ENCODE assay signal across 16 cellular contexts in the genomic region with DNA sequence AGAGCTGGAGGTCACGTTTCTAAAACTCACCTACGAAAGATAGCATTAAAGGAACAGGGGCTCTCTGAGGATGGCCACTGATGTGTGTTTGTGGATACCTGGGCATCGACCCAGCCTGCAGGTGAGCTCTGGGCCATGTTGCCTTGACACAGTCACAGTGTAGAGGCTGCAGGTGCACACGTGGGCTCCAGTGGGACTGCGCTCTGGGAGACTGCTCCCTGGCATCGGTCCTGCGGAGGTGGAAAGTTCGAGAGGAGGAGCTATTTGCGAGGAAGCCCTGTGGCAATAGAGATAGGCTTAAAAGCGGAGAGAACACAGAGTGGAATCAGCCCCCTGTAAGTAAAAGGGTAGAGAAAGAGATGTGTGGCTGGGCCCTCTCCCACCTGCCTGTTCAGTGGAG. TPM values are rescaled to one million over a fixed set of nuclear protein-coding genes. Genes with fewer than 3 reads are reported as not detected.
DNase-seq lines count a peak whose midpoint lies in the region; ATAC-seq, FAIRE-seq and TF ChIP-seq lines count a peak whose summit lies in the region.
"Had no signal": no experiment of that assay in that cellular context is flagged by ENCODE, and none has a peak within 500 bp of the region (broad histone marks: within the 10 kb centered on the region; RNA-seq: fewer than 3 reads in every experiment).

No MANE protein-coding gene starts in this region.

- ATAC-seq in HepG2 (no peak), GM21737 (IDR thresholded peaks at IDR 0.05; ENCODE audit: unreplicated experiment) (no peak), HG03196 (IDR thresholded peaks at IDR 0.05; ENCODE audit: unreplicated experiment) (no peak)
- ATAC-seq: CD8-positive, alpha-beta T cell; GM23338 had no signal

- TF ChIP-seq EP300 in HepG2 (IDR thresholded peaks at IDR 0.05; ENCODE audit: low read depth in 2 of 2, low read length in 2 of 2) (no peak), HepG2 (CRISPR knock-in tag; IDR thresholded peaks at IDR 0.05; ENCODE audit: borderline replicate concordance) (no peak)

- DNase-seq in MCF 10A (ENCODE audit: unreplicated experiment) (no peak), breast epithelium (ENCODE audit: low spot score in 2 of 2) (no peak), RWPE1 (ENCODE audit: low spot score) (no peak), HepG2 (ENCODE audit: low spot score) (no peak), AG20443 (ENCODE audit: low spot score) (no peak), BE2C (no peak)
- DNase-seq: CD8-positive, alpha-beta T cell; GF-D8; HFFc6; NCI-H187 treated with DMSO at 0.1 percent for 48 hours; NCI-H446; Peyer's patch had no signal

- TF ChIP-seq RAD21 in HepG2 (CRISPR knock-in tag; IDR thresholded peaks at IDR 0.05), result no peak

- no peak overlapping the region for H3K9ac ChIP-seq in HepG2 (ENCODE audit: insufficient read depth, low read depth, low read length)

- H3K36me3 Mint-ChIP-seq in MCF 10A (ENCODE audit: insufficient read depth, unreplicated experiment), result peaks cover 65% of the 10 kb centered on the region

- POLR2A ChIA-PET in MCF 10A (lab: Yijun Ruan, JAX), result interaction anchor here (0.6 to 2.0 kb wide), 2 partner anchors 12 to 33 kb away, joined by 3 to 8 read pairs; a partner anchor contains a TSS
- POLR2A ChIA-PET in RWPE1 (lab: Yijun Ruan, JAX; ENCODE audit: low non-redundant PET), result no interaction called here
- POLR2A ChIA-PET in HepG2 (lab: Yijun Ruan, JAX), result interaction anchor here (1.5 kb wide), 1 partner anchor 37 kb away, joined by 5 read pairs; a partner anchor contains a TSS

- H3K4me2 ChIP-seq in HepG2 (ENCODE audit: low read depth, low read length), result no peak overlapping the region
- H3K4me2 ChIP-seq: GM23338 had no signal

- no peak for TF ChIP-seq POLR2A in breast epithelium (IDR thresholded peaks at IDR 0.05)
- no peak for TF ChIP-seq POLR2A in HepG2 (IDR thresholded peaks at IDR 0.05; ENCODE audit: insufficient read depth in 1 of 2, low read depth in 2 of 2, low read length in 2 of 2)

- CTCF ChIA-PET in MCF 10A (lab: Yijun Ruan, JAX), result interaction anchor here (1.5 to 1.7 kb wide), 2 partner anchors 12 to 40 kb away, joined by 4 read pairs; a partner anchor contains a TSS
- CTCF ChIA-PET in RWPE1 (lab: Yijun Ruan, JAX), result no interaction called here
- CTCF ChIA-PET in HepG2 (lab: Yijun Ruan, JAX; ENCODE audit: low intra/inter-chr PET ratio, low total read pairs), result no interaction called here

- BruUV-seq in MCF 10A (replicated peaks; lab: Mats Ljungman, UMichigan) (TSS peak; percentile 35), HepG2 (replicated peaks; lab: Mats Ljungman, UMichigan) (TSS peak; percentile 41)

- H3K9me3 Mint-ChIP-seq in MCF 10A (ENCODE audit: unreplicated experiment), result no peaks in the 10 kb centered on the region
- H3K9me3 Mint-ChIP-seq: CD8-positive, alpha-beta T cell; GM23338; HFFc6 had no signal

- WGBS in HepG2 (ENCODE audit: low lambda C conversion rate), result 98% methylated on average over 10 of the region's 10 CpGs

- H3K9me3 ChIP-seq in breast epithelium (no peaks in the 10 kb centered on the region), HepG2 (ENCODE audit: low read length) (no peaks in the 10 kb centered on the region), BE2C (no peaks in the 10 kb centered on the region)
- H3K9me3 ChIP-seq: Peyer's patch had no signal

- H2AFZ ChIP-seq in HepG2 (ENCODE audit: low read length), result no peak overlapping the region
- H2AFZ ChIP-seq: GM23338 had no signal

- peak overlapping the region; percentile 71 for H3K27ac Mint-ChIP-seq in MCF 10A (ENCODE audit: low read depth, unreplicated experiment)
- H3K27ac Mint-ChIP-seq: CD8-positive, alpha-beta T cell; GM23338; HFFc6 had no signal

- H3K4me1 ChIP-seq in breast epithelium (no peaks in the 10 kb centered on the region), HepG2 (ENCODE audit: insufficient read depth, low read length) (peaks cover 38% of the 10 kb centered on the region), BE2C (no peaks in the 10 kb centered on the region)
- H3K4me1 ChIP-seq: Peyer's patch had no signal

- no peaks in the 10 kb centered on the region for H3K4me1 Mint-ChIP-seq in MCF 10A (ENCODE audit: insufficient read depth, unreplicated experiment)

- FAIRE-seq in HepG2 (lab: Jason Lieb, UNC), result no peak
- FAIRE-seq: A204.1 had no signal

- no peak overlapping the region for H3K27ac ChIP-seq in breast epithelium
- peak overlapping the region; percentile 42; the same call in 1 of the 2 replicates for H3K27ac ChIP-seq in RWPE1
- H3K27ac ChIP-seq in HepG2 (ENCODE audit: extremely low read length, insufficient read depth, low read length), result no peak overlapping the region
- H3K27ac ChIP-seq: Peyer's patch had no signal

- in situ Hi-C loops in HepG2 (cut with HindIII; ENCODE audit: extremely low pct_ligation_motif_present, low pct_unique_long_range_greater_than_20kb), result no loop called here

- H3K4me3 Mint-ChIP-seq in MCF 10A (ENCODE audit: unreplicated experiment), result no peak overlapping the region
- H3K4me3 Mint-ChIP-seq: CD8-positive, alpha-beta T cell; GM23338; HFFc6 had no signal

- intact Hi-C loops in MCF 10A (cut with micrococcal nuclease), result no loop called here
- intact Hi-C loops in breast epithelium (cut with DNase I; ENCODE audit: low total_unique reads), result no loop called here
- intact Hi-C loops in HepG2 (cut with micrococcal nuclease; ENCODE audit: unreplicated experiment), result no loop called here

- TF ChIP-seq CTCF in MCF 10A (IDR thresholded peaks at IDR 0.05; ENCODE audit: unreplicated experiment) (no peak), breast epithelium (IDR thresholded peaks at IDR 0.05) (no peak), RWPE1 (conservative IDR thresholded peaks at IDR 0.05; ENCODE audit: low read depth) (no peak), HepG2 (CRISPR knock-in tag; IDR thresholded peaks at IDR 0.05) (no peak), BE2C (IDR thresholded peaks at IDR 0.05; ENCODE audit: low read depth, low read length) (no peak)

- H4K20me1 ChIP-seq in HepG2 (ENCODE audit: insufficient read depth, low read length), result 0 out of 2 replicates have a peak, but pooled peaks cover 4% of the 10 kb centered on the region

- no peak overlapping the region for H3K4me3 ChIP-seq in breast epithelium
- no peak overlapping the region for H3K4me3 ChIP-seq in HepG2 (replicated peaks in 1 of 3; ENCODE audit: insufficient read depth in 1 of 3, low read depth in 2 of 3, low read length in 3 of 3)
- H3K4me3 ChIP-seq in BE2C (ENCODE audit: low read depth, low read length), result no peak overlapping the region
- H3K4me3 ChIP-seq: GM23338, Peyer's patch had no signal

- H3K36me3 ChIP-seq in breast epithelium (peaks cover 11% of the 10 kb centered on the region), HepG2 (replicated peaks in 1 of 2; ENCODE audit: control insufficient read depth in 1 of 2, insufficient read depth in 2 of 2, low read length in 2 of 2) (peaks cover 16 to 55% of the 10 kb centered on the region in 2 experiments), BE2C (peaks cover 37% of the 10 kb centered on the region)

- H3K27me3 Mint-ChIP-seq in MCF 10A (ENCODE audit: insufficient read depth, unreplicated experiment), result no peaks in the 10 kb centered on the region

- H3K27me3 ChIP-seq in breast epithelium (no peaks in the 10 kb centered on the region), HepG2 (ENCODE audit: control insufficient read depth in 1 of 2, insufficient read depth in 2 of 2, low read length in 2 of 2) (no peaks in the 10 kb centered on the region), BE2C (no peaks in the 10 kb centered on the region)
- H3K27me3 ChIP-seq: Peyer's patch had no signal

- no peaks in the 10 kb centered on the region for H3K79me2 ChIP-seq in HepG2 (ENCODE audit: insufficient read depth, low read length)

RNA-seq across cellular contexts. Expression of a gene that starts 12.3 kb away (rescaled TPM):
- 29.5 and 31.8 TPM in 2 replicates for total RNA-seq in MCF 10A (2022)
- total RNA-seq in breast epithelium, result 10 to 100 TPM; 16.4 to 22.7 (median 17.8) TPM
- 8.6 and 8.9 TPM in 2 replicates for total RNA-seq in HepG2 (2016; rRNA removed; fragmentation: Illumina TruSeq; extraction: Trizol)
- total RNA-seq in HepG2 (2016; cell fraction: cytosol; rRNA removed; fragmentation: Illumina TruSeq; extraction: Trizol; ENCODE audit: low read depth), result 2.2 and 3.1 TPM in 2 replicates
- total RNA-seq in HepG2 (2016; cell fraction: insoluble cytoplasmic fraction; rRNA removed; fragmentation: Illumina TruSeq; extraction: Trizol), result 7.2 and 8.0 TPM in 2 replicates
- total RNA-seq in HepG2 (2016; cell fraction: membrane; rRNA removed; fragmentation: Illumina TruSeq; extraction: Trizol), result 11.2 and 13.1 TPM in 2 replicates
- 5.6 and 5.9 TPM in 2 replicates for total RNA-seq in HepG2 (2016; cell fraction: nucleus; rRNA removed; fragmentation: Illumina TruSeq; extraction: Trizol)
- polyA plus RNA-seq in HepG2 (2011; rRNA removed), result 4.6 and 5.1 TPM in 2 replicates
- polyA plus RNA-seq in HepG2 (2011; cell fraction: cytosol; rRNA removed), result 5.0 and 5.2 TPM in 2 replicates
- 5.8 and 6.6 TPM in 2 replicates for polyA plus RNA-seq in HepG2 (2011; cell fraction: nucleus; rRNA removed)
- 8.0 and 9.4 TPM in 2 replicates for polyA plus RNA-seq in HepG2 (2012)
- 2.2 and 2.7 TPM in 2 replicates for polyA plus RNA-seq in HepG2 (2016; cell fraction: cytosol; fragmentation: Illumina TruSeq; extraction: Trizol; ENCODE audit: low read depth)
- 10.4 and 13.0 TPM in 2 replicates for polyA plus RNA-seq in HepG2 (2016; cell fraction: insoluble cytoplasmic fraction; fragmentation: Illumina TruSeq; extraction: Trizol; ENCODE audit: low read depth)
- polyA plus RNA-seq in HepG2 (2016; cell fraction: membrane; fragmentation: Illumina TruSeq; extraction: Trizol; ENCODE audit: low read depth), result 8.6 and 9.7 TPM in 2 replicates
- 10.6 and 12.8 TPM in 2 replicates for polyA plus RNA-seq in HepG2 (2016; cell fraction: nucleus; fragmentation: Illumina TruSeq; extraction: Trizol; ENCODE audit: insufficient read depth, low read depth)
- polyA minus RNA-seq in HepG2 (2011; rRNA and poly(A)+ RNA removed; ENCODE audit: low replicate concordance), result 6.9 and 14.2 TPM in 2 replicates
- 3.9 and 5.1 TPM in 2 replicates for polyA minus RNA-seq in HepG2 (2011; cell fraction: cytosol; rRNA and poly(A)+ RNA removed)
- polyA minus RNA-seq in HepG2 (2011; cell fraction: nucleus; rRNA and poly(A)+ RNA removed), result 5.9 and 6.6 TPM in 2 replicates
- polyA plus RNA-seq in BE2C (2012; ENCODE audit: insufficient read depth, insufficient read length, low read depth), result 20.8 TPM

RNA-seq across cellular contexts. Expression of a gene that starts 37.0 kb away (rescaled TPM):
- 73.0 and 82.9 TPM in 2 replicates for total RNA-seq in MCF 10A (2022)
- total RNA-seq in breast epithelium, result 10 to 100 TPM; 20.2 to 24.1 (median 22.6) TPM
- 141 and 213 TPM in 2 replicates for total RNA-seq in HepG2 (2016; rRNA removed; fragmentation: Illumina TruSeq; extraction: Trizol)
- 24.3 and 28.6 TPM in 2 replicates for total RNA-seq in HepG2 (2016; cell fraction: cytosol; rRNA removed; fragmentation: Illumina TruSeq; extraction: Trizol; ENCODE audit: low read depth)
- total RNA-seq in HepG2 (2016; cell fraction: insoluble cytoplasmic fraction; rRNA removed; fragmentation: Illumina TruSeq; extraction: Trizol), result 139 and 219 TPM in 2 replicates
- total RNA-seq in HepG2 (2016; cell fraction: membrane; rRNA removed; fragmentation: Illumina TruSeq; extraction: Trizol), result 37.5 and 43.6 TPM in 2 replicates
- total RNA-seq in HepG2 (2016; cell fraction: nucleus; rRNA removed; fragmentation: Illumina TruSeq; extraction: Trizol), result 48.8 and 49.5 TPM in 2 replicates
- polyA plus RNA-seq in HepG2 (2011; rRNA removed), result 27.2 and 32.3 TPM in 2 replicates
- polyA plus RNA-seq in HepG2 (2011; cell fraction: cytosol; rRNA removed), result 30.3 and 39.4 TPM in 2 replicates
- polyA plus RNA-seq in HepG2 (2011; cell fraction: nucleus; rRNA removed), result 12.6 and 17.4 TPM in 2 replicates
- 52.6 and 70.0 TPM in 2 replicates for polyA plus RNA-seq in HepG2 (2012)
- polyA plus RNA-seq in HepG2 (2016; cell fraction: cytosol; fragmentation: Illumina TruSeq; extraction: Trizol; ENCODE audit: low read depth), result 28.9 and 31.1 TPM in 2 replicates
- polyA plus RNA-seq in HepG2 (2016; cell fraction: insoluble cytoplasmic fraction; fragmentation: Illumina TruSeq; extraction: Trizol; ENCODE audit: low read depth), result 220 and 231 TPM in 2 replicates
- 28.9 and 29.2 TPM in 2 replicates for polyA plus RNA-seq in HepG2 (2016; cell fraction: membrane; fragmentation: Illumina TruSeq; extraction: Trizol; ENCODE audit: low read depth)
- polyA plus RNA-seq in HepG2 (2016; cell fraction: nucleus; fragmentation: Illumina TruSeq; extraction: Trizol; ENCODE audit: insufficient read depth, low read depth), result 73.7 and 88.9 TPM in 2 replicates
- polyA minus RNA-seq in HepG2 (2011; rRNA and poly(A)+ RNA removed; ENCODE audit: low replicate concordance), result 23.2 and 27.5 TPM in 2 replicates
- 19.1 and 25.1 TPM in 2 replicates for polyA minus RNA-seq in HepG2 (2011; cell fraction: cytosol; rRNA and poly(A)+ RNA removed)
- polyA minus RNA-seq in HepG2 (2011; cell fraction: nucleus; rRNA and poly(A)+ RNA removed), result 36.8 and 50.7 TPM in 2 replicates
- polyA plus RNA-seq in BE2C (2012; ENCODE audit: insufficient read depth, insufficient read length, low read depth), result 104 TPM
